30 cellular contexts compared by ENCODE assay signal in the genomic region with DNA sequence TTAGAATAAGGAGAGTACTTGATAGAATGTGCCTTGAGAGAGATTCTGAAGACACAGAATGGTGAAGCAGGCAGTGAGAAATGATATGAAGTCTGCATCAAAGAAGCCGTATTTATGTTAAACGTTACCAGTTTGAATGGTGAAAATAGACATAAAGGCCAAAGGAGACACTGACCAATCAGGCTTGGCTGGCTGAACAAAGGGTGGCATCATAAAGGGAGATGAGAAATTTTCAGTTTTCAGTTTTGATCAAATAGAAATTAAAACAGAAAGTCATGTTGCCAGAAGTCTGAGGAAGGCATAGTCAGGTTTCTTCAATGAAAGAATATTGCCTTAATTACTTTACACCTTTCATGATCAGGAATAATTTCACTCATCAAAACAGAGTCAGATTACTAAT. TPM values are rescaled to one million over a fixed set of nuclear protein-coding genes. Genes with fewer than 3 reads are reported as not detected.
DNase-seq lines count a peak whose midpoint lies in the region; ATAC-seq lines count a peak whose summit lies in the region.
"Had no signal": no experiment of that assay in that cellular context is flagged by ENCODE, and none has a peak within 500 bp of the region (broad histone marks: within the 10 kb centered on the region; RNA-seq: fewer than 3 reads in every experiment).

No MANE protein-coding gene starts in this region.

- CTCF ChIA-PET in CD8-positive, alpha-beta memory T cell (lab: Charles Lee): no interaction called here

- peak; percentile 81 for ATAC-seq in GM18520 (IDR thresholded peaks at IDR 0.05; ENCODE audit: unreplicated experiment)
- ATAC-seq in GM19467 (IDR thresholded peaks at IDR 0.05; ENCODE audit: unreplicated experiment): peak; percentile 53
- peak; percentile 64 for ATAC-seq in HG02678 (IDR thresholded peaks at IDR 0.05; ENCODE audit: unreplicated experiment)
- ATAC-seq in HG03565 (IDR thresholded peaks at IDR 0.05; ENCODE audit: unreplicated experiment): peak; percentile 54
- ATAC-seq: CD8-positive, alpha-beta T cell; left lung; T-cell had no signal

- H3K27me3 Mint-ChIP-seq in CD8-positive, alpha-beta memory T cell: peaks cover 0 to 3% of the 10 kb centered on the region in 2 donors
- H3K27me3 Mint-ChIP-seq: activated naive CD4-positive, alpha-beta T cell treated with anti-CD3 and anti-CD28 coated beads, Interleukin-2, amount 50 U/mL, for 24 hours; T-cell had no signal

- DNase-seq in DMS79 (lab: John Stamatoyannopoulos, UW): no peak
- no peak for DNase-seq in iPS-NIHi11 (ENCODE audit: low spot score)
- DNase-seq in CD8-positive, alpha-beta memory T cell: no peak
- DNase-seq in GF-D8 (lab: John Stamatoyannopoulos, UW): no peak
- DNase-seq: activated CD4-positive, alpha-beta T cell treated with anti-CD3 and anti-CD28 coated beads, Interleukin-2, amount 50 U/mL, for 4 hours; activated CD4-positive, CD25-positive, alpha-beta regulatory T cell; activated CD8-positive, alpha-beta memory T cell treated with anti-CD3 and anti-CD28 coated beads, Interleukin-2, amount 50 U/mL, for 48 hours; amygdala; CD8-positive, alpha-beta T cell; KBM-7; left lung; mesenchymal stem cell; NCI-H1105 treated with DMSO at 0.1 percent for 48 hours; NCI-H2029; NCI-H69; Peyer's patch; stimulated activated CD4-positive, alpha-beta T cell treated with anti-CD3 and anti-CD28 coated beads, Interleukin-2, amount 100 ng/mL, for 24 hours; T-cell had no signal

- H3K9me3 ChIP-seq in CD8-positive, alpha-beta memory T cell (ENCODE audit: low read length): no peaks in the 10 kb centered on the region
- H3K9me3 ChIP-seq: left lung, Peyer's patch, tibial nerve had no signal

- H3K27me3 ChIP-seq in CD8-positive, alpha-beta memory T cell (ENCODE audit: insufficient read depth, low read length, poor library complexity, severe bottlenecking): no peaks in the 10 kb centered on the region
- H3K27me3 ChIP-seq: left lung, neural progenitor cell, Peyer's patch, tibial nerve had no signal

- H3K9me3 Mint-ChIP-seq in CD8-positive, alpha-beta memory T cell: no peaks in the 10 kb centered on the region
- H3K9me3 Mint-ChIP-seq: activated naive CD4-positive, alpha-beta T cell treated with anti-CD3 and anti-CD28 coated beads, Interleukin-2, amount 50 U/mL, for 24 hours; CD8-positive, alpha-beta T cell; neural progenitor cell had no signal

- POLR2A ChIA-PET in CD8-positive, alpha-beta memory T cell (lab: Charles Lee): no interaction called here

- H3K27ac Mint-ChIP-seq in CD8-positive, alpha-beta memory T cell: no peak overlapping the region
- H3K27ac Mint-ChIP-seq: activated naive CD4-positive, alpha-beta T cell treated with anti-CD3 and anti-CD28 coated beads, Interleukin-2, amount 50 U/mL, for 24 hours; CD8-positive, alpha-beta T cell; neural progenitor cell; T-cell had no signal

- no peak overlapping the region for H3K4me3 Mint-ChIP-seq in CD8-positive, alpha-beta memory T cell
- H3K4me3 Mint-ChIP-seq: activated naive CD4-positive, alpha-beta T cell treated with anti-CD3 and anti-CD28 coated beads, Interleukin-2, amount 50 U/mL, for 24 hours; CD8-positive, alpha-beta T cell; neural progenitor cell; T-cell had no signal

- H3K4me1 ChIP-seq in CD8-positive, alpha-beta memory T cell (ENCODE audit: insufficient read depth, low read length): no peaks in the 10 kb centered on the region
- H3K4me1 ChIP-seq: left lung, neural progenitor cell, parathyroid adenoma, Peyer's patch, tibial nerve had no signal

- H3K4me1 Mint-ChIP-seq in CD8-positive, alpha-beta memory T cell: peaks cover 0 to 4% (median 0%) of the 10 kb centered on the region in 3 donors
- H3K4me1 Mint-ChIP-seq: activated naive CD4-positive, alpha-beta T cell treated with anti-CD3 and anti-CD28 coated beads, Interleukin-2, amount 50 U/mL, for 24 hours; neural progenitor cell; T-cell had no signal

- no peak overlapping the region for H3K27ac ChIP-seq in CD8-positive, alpha-beta memory T cell (ENCODE audit: low read depth, low read length)
- H3K27ac ChIP-seq: left lung, neural progenitor cell, parathyroid adenoma, Peyer's patch, tibial nerve had no signal

- H3K36me3 Mint-ChIP-seq in CD8-positive, alpha-beta memory T cell: no peaks in the 10 kb centered on the region
- H3K36me3 Mint-ChIP-seq: activated naive CD4-positive, alpha-beta T cell treated with anti-CD3 and anti-CD28 coated beads, Interleukin-2, amount 50 U/mL, for 24 hours; CD8-positive, alpha-beta T cell; neural progenitor cell; T-cell had no signal

- H3K36me3 ChIP-seq in CD8-positive, alpha-beta memory T cell (ENCODE audit: insufficient read depth, low read length): no peaks in the 10 kb centered on the region
- H3K36me3 ChIP-seq: left lung, neural progenitor cell, Peyer's patch, tibial nerve had no signal

- no peak overlapping the region for H3K4me3 ChIP-seq in CD8-positive, alpha-beta memory T cell (ENCODE audit: low read length)
- H3K4me3 ChIP-seq: left lung, neural progenitor cell, Peyer's patch, smooth muscle cell, tibial nerve had no signal

RNA-seq across cellular contexts. Expression of a gene that starts 6.6 kb away (rescaled TPM):
- not detected for total RNA-seq in CD8-positive, alpha-beta memory T cell
- polyA plus RNA-seq in CD8-positive, alpha-beta memory T cell: not detected
- total RNA-seq: A673; CD8-positive, alpha-beta T cell; chondrocyte; left lung; MCF 10A; Peyer's patch; smooth muscle cell; T-cell; tibial nerve had no signal
- polyA plus RNA-seq: smooth muscle cell had no signal

RNA-seq across cellular contexts. Expression of a gene that starts 41.1 kb away (rescaled TPM):
- total RNA-seq in CD8-positive, alpha-beta memory T cell: not detected
- not detected for polyA plus RNA-seq in CD8-positive, alpha-beta memory T cell
- total RNA-seq: A673; CD8-positive, alpha-beta T cell; chondrocyte; left lung; MCF 10A; Peyer's patch; smooth muscle cell; T-cell; tibial nerve had no signal
- polyA plus RNA-seq: smooth muscle cell had no signal

RNA-seq across cellular contexts. Expression of a gene that starts 58.0 kb away (rescaled TPM):
- not detected for total RNA-seq in CD8-positive, alpha-beta memory T cell
- polyA plus RNA-seq in CD8-positive, alpha-beta memory T cell: not detected
- total RNA-seq: A673; CD8-positive, alpha-beta T cell; chondrocyte; left lung; MCF 10A; Peyer's patch; smooth muscle cell; T-cell; tibial nerve had no signal
- polyA plus RNA-seq: smooth muscle cell had no signal

RNA-seq across cellular contexts. Expression of a gene that starts 58.5 kb away (rescaled TPM):
- not detected for total RNA-seq in CD8-positive, alpha-beta memory T cell
- polyA plus RNA-seq in CD8-positive, alpha-beta memory T cell: not detected
- total RNA-seq: A673; CD8-positive, alpha-beta T cell; chondrocyte; left lung; MCF 10A; Peyer's patch; smooth muscle cell; T-cell; tibial nerve had no signal
- polyA plus RNA-seq: smooth muscle cell had no signal
